8 cellular contexts compared by ENCODE assay signal in genomic region chr1:219416598-219417238, GRCh38.
DNase-seq lines count a peak whose midpoint lies in the region; ATAC-seq and TF ChIP-seq lines count a peak whose summit lies in the region.

No MANE protein-coding gene starts in this region.

- H3K9me3 ChIP-seq in PC-3 (ENCODE audit: low read length) = no peaks in the 10 kb centered on the region
- H3K9me3 ChIP-seq in trophoblast cell (ENCODE audit: insufficient read depth, low read depth, low read length) = no peaks in the 10 kb centered on the region

- H3K27ac Mint-ChIP-seq in activated T-cell treated with anti-CD3 and anti-CD28 coated beads, Interleukin-2, amount 50 U/mL, for 72 hours = no peak overlapping the region

- no TSS peak for BruUV-seq in PC-3 (replicated peaks; lab: Mats Ljungman, UMichigan)

- no peak overlapping the region for H3K23ac ChIP-seq in trophoblast cell (ENCODE audit: low read length)

- H3K4me3 ChIP-seq in PC-3 (ENCODE audit: low read length) = no peak overlapping the region
- H3K4me3 ChIP-seq in trophoblast cell (ENCODE audit: low read depth, low read length) = no peak overlapping the region

- CTCF ChIA-PET in PC-3 (lab: Charles Lee) = interaction anchor here (0.6 kb wide), 1 partner anchor 350 kb away, joined by 3 read pairs; no protein-coding TSS in a partner anchor

- ATAC-seq in GM21360 (IDR thresholded peaks at IDR 0.05; ENCODE audit: unreplicated experiment) (peak; percentile 92), HG03565 (IDR thresholded peaks at IDR 0.05; ENCODE audit: unreplicated experiment) (peak; percentile 76), PC-3 (peak; percentile 81)
- ATAC-seq in activated T-cell treated with anti-CD3 and anti-CD28 coated beads, Interleukin-2, amount 50 U/mL, for 72 hours (replicated peaks in 1 of 2) = peak; percentile 69 to 77

- no peaks in the 10 kb centered on the region for H3F3A ChIP-seq in PC-3 (ENCODE audit: low read length, unreplicated experiment)

- TF ChIP-seq CTCF in PC-3 (conservative IDR thresholded peaks at IDR 0.05; ENCODE audit: low read depth, low read length) = peak; percentile 96

- H4K8ac ChIP-seq in trophoblast cell (ENCODE audit: low read depth, low read length) = no peak overlapping the region

- no peak overlapping the region for H2AFZ ChIP-seq in PC-3 (ENCODE audit: low read length)
- no peak overlapping the region for H2AFZ ChIP-seq in trophoblast cell (ENCODE audit: insufficient read depth, low read length, poor library complexity)

- no CpG with 5 or more reads among the region's 1 CpG for WGBS in trophoblast cell (ENCODE audit: extremely low coverage, insufficient coverage, insufficient read length)

- no peak overlapping the region for H3K4ac ChIP-seq in trophoblast cell (ENCODE audit: low read depth, low read length)

- H3K36me3 ChIP-seq in PC-3 (ENCODE audit: low read depth, low read length) (no peaks in the 10 kb centered on the region), trophoblast cell (ENCODE audit: control insufficient read depth in 1 of 2, insufficient read depth in 2 of 2, low read length in 2 of 2) (no peaks in the 10 kb centered on the region)

- H2BK120ac ChIP-seq in trophoblast cell (ENCODE audit: insufficient read depth, low read length, poor library complexity) = no peak overlapping the region

- no peaks in the 10 kb centered on the region for H3K9me3 Mint-ChIP-seq in activated T-cell treated with anti-CD3 and anti-CD28 coated beads, Interleukin-2, amount 50 U/mL, for 72 hours

- peaks cover 6% of the 10 kb centered on the region for H3K27me3 Mint-ChIP-seq in activated T-cell treated with anti-CD3 and anti-CD28 coated beads, Interleukin-2, amount 50 U/mL, for 72 hours (ENCODE audit: low read depth)

- no peak overlapping the region for H3K4me3 Mint-ChIP-seq in activated T-cell treated with anti-CD3 and anti-CD28 coated beads, Interleukin-2, amount 50 U/mL, for 72 hours

- no peaks in the 10 kb centered on the region for H3K27me3 ChIP-seq in PC-3 (ENCODE audit: low read length)
- H3K27me3 ChIP-seq in trophoblast cell (ENCODE audit: insufficient read depth, low read length) = no peaks in the 10 kb centered on the region

- H4K20me1 ChIP-seq in PC-3 (ENCODE audit: low read length) = no peaks in the 10 kb centered on the region

- H2AK5ac ChIP-seq in trophoblast cell (ENCODE audit: low read length) = no peak overlapping the region

- H3K4me1 ChIP-seq in PC-3 (ENCODE audit: insufficient read depth, low read length) = peaks cover 14% of the 10 kb centered on the region
- no peaks in the 10 kb centered on the region for H3K4me1 ChIP-seq in trophoblast cell (ENCODE audit: control insufficient read depth in 1 of 2, insufficient read depth in 2 of 2, low read length in 2 of 2)

- intact Hi-C loops in PC-3 (cut with micrococcal nuclease) = loop anchor here (1.0 to 5.0 kb wide), 2 partner anchors 212 to 1084 kb away; no protein-coding TSS in a partner anchor

- no peak overlapping the region for H4K91ac ChIP-seq in trophoblast cell (ENCODE audit: low read depth, low read length)

- no peaks in the 10 kb centered on the region for H3K36me3 Mint-ChIP-seq in activated T-cell treated with anti-CD3 and anti-CD28 coated beads, Interleukin-2, amount 50 U/mL, for 72 hours (ENCODE audit: insufficient read depth in 2 of 2)

- peaks cover 1% of the 10 kb centered on the region for H3K79me1 ChIP-seq in trophoblast cell (ENCODE audit: low read length)

- H3K9ac ChIP-seq in PC-3 (ENCODE audit: low read length) (no peak overlapping the region), trophoblast cell (ENCODE audit: low read length) (no peak overlapping the region)

- no peak overlapping the region for H2BK5ac ChIP-seq in trophoblast cell (ENCODE audit: low read depth, low read length, poor library complexity)

- H4K12ac ChIP-seq in trophoblast cell (ENCODE audit: low read depth, low read length) = no peak overlapping the region

- no peak overlapping the region for H3K18ac ChIP-seq in trophoblast cell (ENCODE audit: low read length)

- no peaks in the 10 kb centered on the region for H3K4me1 Mint-ChIP-seq in activated T-cell treated with anti-CD3 and anti-CD28 coated beads, Interleukin-2, amount 50 U/mL, for 72 hours (ENCODE audit: low read depth)

- DNase-seq in DMS153 treated with DMSO at 0.1 percent for 48 hours (lab: John Stamatoyannopoulos, UW; ENCODE audit: unreplicated experiment) (peak; percentile 32), PC-3 (peak; percentile 91), foreskin melanocyte (peak; percentile 40), trophoblast cell (peak; percentile 62 to 87), cortex of kidney (lab: John Stamatoyannopoulos, UW) (no peak)
- peak; percentile 60 to 64 for DNase-seq in activated T-cell treated with anti-CD3 and anti-CD28 coated beads, Interleukin-2, amount 50 U/mL, for 72 hours

- POLR2A ChIA-PET in PC-3 (lab: Charles Lee; ENCODE audit: unreplicated experiment) = interaction anchor here (0.7 kb wide), 1 partner anchor 147 kb away, joined by 4 read pairs; no protein-coding TSS in a partner anchor

- H2BK12ac ChIP-seq in trophoblast cell (ENCODE audit: low read length) = no peak overlapping the region

- no peaks in the 10 kb centered on the region for H3K9me2 ChIP-seq in PC-3 (replicated peaks; ENCODE audit: low read length)

- H3K27ac ChIP-seq in PC-3 (ENCODE audit: low read length) = no peak overlapping the region
- no peak overlapping the region for H3K27ac ChIP-seq in trophoblast cell (ENCODE audit: low read depth, low read length)

- H3K79me2 ChIP-seq in PC-3 (ENCODE audit: low read length) = no peaks in the 10 kb centered on the region
- no peaks in the 10 kb centered on the region for H3K79me2 ChIP-seq in trophoblast cell (ENCODE audit: control insufficient read depth, insufficient read depth, low read length, poor library complexity)

- H3K4me2 ChIP-seq in PC-3 (ENCODE audit: low read length) = no peak overlapping the region
- H3K4me2 ChIP-seq in trophoblast cell (ENCODE audit: low read length) = no peak overlapping the region

- H3K14ac ChIP-seq in trophoblast cell (ENCODE audit: low read length) = no peak overlapping the region
